ENCODE assay signal across 8 cellular contexts in genomic region chr13:23578411-23579071, GRCh38. TPM values are rescaled to one million over a fixed set of nuclear protein-coding genes. Genes with fewer than 3 reads are reported as not detected.
DNase-seq lines count a peak whose midpoint lies in the region; ATAC-seq lines count a peak whose summit lies in the region.

No MANE protein-coding gene starts in this region.

- ATAC-seq in HG02973 (IDR thresholded peaks at IDR 0.05; ENCODE audit: unreplicated experiment): peak; percentile 61
- peak; percentile 54 for ATAC-seq in effector memory CD8-positive, alpha-beta T cell (replicated peaks)

- H3K36me3 Mint-ChIP-seq in effector memory CD8-positive, alpha-beta T cell (ENCODE audit: insufficient read depth): no peaks in the 10 kb centered on the region

- peaks cover 39 to 74% of the 10 kb centered on the region in 2 donors for H3K27me3 Mint-ChIP-seq in effector memory CD8-positive, alpha-beta T cell

- H3K4me3 Mint-ChIP-seq in effector memory CD8-positive, alpha-beta T cell: peak overlapping the region; percentile 72 to 76

- no peak overlapping the region for H3K27ac Mint-ChIP-seq in effector memory CD8-positive, alpha-beta T cell

- H3K9me3 Mint-ChIP-seq in effector memory CD8-positive, alpha-beta T cell: peaks cover 0 to 7% of the 10 kb centered on the region in 2 donors

- DNase-seq in activated CD8-positive, alpha-beta memory T cell treated with anti-CD3 and anti-CD28 coated beads for 1 hour (ENCODE audit: extremely low read depth in 1 of 2, low read depth in 1 of 2): peak; percentile 7 to 41
- no peak for DNase-seq in activated CD8-positive, alpha-beta memory T cell treated with anti-CD3 and anti-CD28 coated beads for 24 hours
- peak; percentile 84 to 88 for DNase-seq in NCI-H524 (lab: John Stamatoyannopoulos, UW)
- peak; percentile 39 to 52 for DNase-seq in activated CD4-positive, alpha-beta T cell treated with anti-CD3 and anti-CD28 coated beads, Interleukin-2, amount 50 U/mL, for 4 hours
- peak; percentile 30 to 40 (median 36) for DNase-seq in effector memory CD8-positive, alpha-beta T cell
- DNase-seq in mesenteric fat pad (ENCODE audit: low spot score): peak; percentile 94
- peak; percentile 11 to 14 for DNase-seq in stimulated activated CD8-positive, alpha-beta memory T cell treated with anti-CD3 and anti-CD28 coated beads, Interleukin-15, amount 100 ng/mL, for 4 hours (ENCODE audit: low read depth in 2 of 2)

- peaks cover 7 to 12% of the 10 kb centered on the region in 2 donors for H3K4me1 Mint-ChIP-seq in effector memory CD8-positive, alpha-beta T cell (ENCODE audit: low read depth in 2 of 2)

RNA-seq across cellular contexts. Expression of gene TNFRSF19, which starts 8.3 kb away (rescaled TPM):
- 1.5 TPM for total RNA-seq in mesenteric fat pad
